ENCODE assay signal across 25 cellular contexts in the genomic region with DNA sequence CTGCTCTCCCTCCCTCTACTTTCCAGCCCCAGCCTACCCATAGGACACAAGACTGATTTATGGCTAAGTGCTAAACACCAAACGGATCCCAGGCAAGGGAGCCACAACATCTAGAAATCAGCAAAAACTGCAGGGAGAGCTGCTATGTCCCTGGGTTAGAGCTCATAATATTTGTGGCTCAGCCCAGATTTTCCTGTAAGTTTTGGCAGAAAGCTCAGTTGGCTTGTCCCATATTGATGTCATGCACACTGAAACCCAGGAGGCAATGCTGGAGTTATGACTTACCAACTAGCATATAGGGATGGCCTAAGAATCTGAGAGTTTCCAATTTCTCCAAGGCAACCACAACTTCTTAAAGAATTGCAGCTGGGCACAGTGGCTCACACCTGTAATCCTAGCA. TPM values are rescaled to one million over a fixed set of nuclear protein-coding genes. Genes with fewer than 3 reads are reported as not detected.
"Had no signal": no experiment of that assay in that cellular context is flagged by ENCODE, and none has a peak within 500 bp of the region (broad histone marks: within the 10 kb centered on the region; RNA-seq: fewer than 3 reads in every experiment).

No MANE protein-coding gene starts in this region.

- H3K27ac ChIP-seq: adrenal gland, breast epithelium, SJCRH30, VCaP had no signal

- DNase-seq: activated CD4-positive, alpha-beta memory T cell treated with anti-CD3 and anti-CD28 coated beads for 36 hours; activated CD4-positive, alpha-beta T cell treated with anti-CD3 and anti-CD28 coated beads, Interleukin-2, amount 10 ng/mL, durations not matched to agents 7 days and 5 days; activated CD4-positive, CD25-positive, alpha-beta regulatory T cell; activated gamma-delta T cell treated with Interleukin-2 at 50 U/mL for 16 hours; activated naive CD4-positive, alpha-beta T cell treated with anti-CD3 and anti-CD28 coated beads, Interleukin-2, amount 50 U/mL, for 16 hours; activated naive CD8-positive, alpha-beta T cell treated with anti-CD3 and anti-CD28 coated beads, Interleukin-2, amount 10 ng/mL, durations not matched to agents 7 days and 5 days; activated T-cell treated with anti-CD3 and anti-CD28 coated beads, Interleukin-2, amount 50 U/mL, for 72 hours; adrenal gland; anterior cingulate cortex; KG1; NCI-H1105; NCI-H1436; NCI-H1694 treated with DMSO at 0.1 percent for 48 hours; NCI-H2029 treated with DMSO at 0.1 percent for 48 hours; NCI-H446; NCI-H524; SJCRH30; SK-N-SH; T-helper 1 cell had no signal

- ATAC-seq: activated T-cell treated with anti-CD3 and anti-CD28 coated beads, Interleukin-2, amount 50 U/mL, for 72 hours had no signal

- H3K27me3 ChIP-seq: adrenal gland, breast epithelium had no signal

- H3K36me3 ChIP-seq: adrenal gland, breast epithelium, SJCRH30 had no signal

- H3K4me2 ChIP-seq: SK-N-SH had no signal

- H3K9ac ChIP-seq: SK-N-SH had no signal

- H3K9me3 ChIP-seq: SJCRH30 had no signal

- H3K4me3 ChIP-seq: adrenal gland, breast epithelium, SJCRH30 had no signal

- H3K4me1 ChIP-seq: adrenal gland, breast epithelium had no signal

RNA-seq across cellular contexts. Expression of gene MYOT, which starts 44.7 kb away (rescaled TPM):
- total RNA-seq: activated CD4-positive, alpha-beta memory T cell treated with anti-CD3 and anti-CD28 coated beads for 36 hours; activated CD4-positive, alpha-beta T cell treated with anti-CD3 and anti-CD28 coated beads, Interleukin-2, amount 10 ng/mL, durations not matched to agents 7 days and 5 days; activated CD8-positive, alpha-beta memory T cell treated with anti-CD3 and anti-CD28 coated beads for 36 hours; activated naive CD8-positive, alpha-beta T cell treated with anti-CD3 and anti-CD28 coated beads, Interleukin-2, amount 10 ng/mL, durations not matched to agents 7 days and 5 days; activated T-cell treated with anti-CD3 and anti-CD28 coated beads, Interleukin-2, amount 50 U/mL, for 72 hours; activated T-helper 2 cell treated with anti-CD3 and anti-CD28 coated beads, Interferon-gamma antibody, Interleukin-2, Interleukin-4, amounts not matched to agents 10 μg/mL and 5 μg/mL and 100 μg/mL, durations not matched to agents 14 hours and 24 hours and 36 hours; MCF 10A; SJCRH30; T-helper 2 cell treated with Interferon-gamma antibody and Interleukin-4, amounts not matched to agents 100 ng/mL and 5 ng/mL, for 36 hours had no signal
